Comparison of ENCODE assay signal across 8 cellular contexts in the genomic region with DNA sequence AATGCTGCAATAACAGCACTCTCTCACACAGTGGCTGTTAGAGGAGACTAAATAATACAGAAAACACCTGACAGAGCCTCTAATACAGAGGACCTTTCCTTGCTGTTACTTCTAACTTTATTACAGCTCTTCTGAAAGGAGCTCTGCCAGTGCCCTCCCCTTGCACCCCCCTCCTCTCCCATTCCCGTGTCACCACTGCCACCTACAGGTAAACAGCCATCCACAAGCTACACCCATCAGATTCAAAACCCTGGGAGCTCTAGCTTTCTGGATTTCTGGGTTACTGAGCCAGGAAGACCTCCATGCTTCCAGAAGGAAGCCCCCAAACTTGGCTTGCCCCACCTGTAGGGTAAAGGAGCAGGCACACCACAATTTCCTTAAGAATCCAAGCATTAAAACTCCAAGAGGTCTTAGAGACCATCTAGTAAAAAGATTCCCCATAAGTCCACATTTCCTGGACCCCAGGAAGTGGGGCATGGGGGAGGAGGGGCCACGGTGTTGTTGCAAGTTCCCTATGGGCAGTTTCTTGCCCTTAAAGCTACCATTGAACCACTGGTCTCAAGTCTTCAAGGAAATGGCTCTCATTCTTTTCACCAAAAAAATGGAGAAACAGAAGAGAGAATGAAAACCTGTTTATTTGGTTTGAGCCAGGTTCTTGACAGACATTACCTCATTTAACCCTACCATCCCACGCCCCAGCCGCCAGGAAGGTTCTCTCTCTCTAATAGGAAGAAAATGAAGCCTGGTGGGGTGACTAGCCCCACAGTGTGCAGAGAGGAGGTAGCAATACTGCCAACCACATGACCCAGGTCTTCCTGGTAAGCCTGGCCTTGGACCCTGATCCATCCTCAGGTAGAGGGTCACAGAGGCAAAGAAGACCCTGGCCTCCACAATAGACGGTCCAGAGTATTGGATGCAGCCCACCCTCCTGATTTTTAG. TPM values are rescaled to one million over a fixed set of nuclear protein-coding genes. Genes with fewer than 3 reads are reported as not detected.
DNase-seq lines count a peak whose midpoint lies in the region; ATAC-seq and TF ChIP-seq lines count a peak whose summit lies in the region.

No MANE protein-coding gene starts in this region.

- peaks cover 1% of the 10 kb centered on the region for H3K36me3 Mint-ChIP-seq in activated naive CD4-positive, alpha-beta T cell treated with anti-CD3 and anti-CD28 coated beads, Interleukin-2, amount 10 ng/mL, durations not matched to agents 7 days and 5 days
- no peaks in the 10 kb centered on the region for H3K36me3 Mint-ChIP-seq in glutamatergic neuron (ENCODE audit: unreplicated experiment)

- no peaks in the 10 kb centered on the region for H3K36me3 ChIP-seq in DND-41 (ENCODE audit: insufficient read depth, low read length)

- DNase-seq in DND-41 (peak; percentile 80), LNCaP clone FGC (ENCODE audit: low read depth) (no peak), SK-N-DZ (ENCODE audit: low spot score) (peak; percentile 78), glutamatergic neuron (peak; percentile 72), pons (ENCODE audit: low spot score) (peak; percentile 89), ureter (ENCODE audit: low spot score) (peak; percentile 81)
- peak; percentile 83 for DNase-seq in activated naive CD4-positive, alpha-beta T cell treated with anti-CD3 and anti-CD28 coated beads, Interleukin-2, amount 10 ng/mL, durations not matched to agents 7 days and 5 days

- H3K27me3 Mint-ChIP-seq in activated naive CD4-positive, alpha-beta T cell treated with anti-CD3 and anti-CD28 coated beads, Interleukin-2, amount 10 ng/mL, durations not matched to agents 7 days and 5 days: no peaks in the 10 kb centered on the region
- H3K27me3 Mint-ChIP-seq in glutamatergic neuron (ENCODE audit: unreplicated experiment): peaks cover 2% of the 10 kb centered on the region

- ATAC-seq in DND-41 (ENCODE audit: insufficient read depth, low read depth) (peak; percentile 99), GM19455 (IDR thresholded peaks at IDR 0.05; ENCODE audit: unreplicated experiment) (no peak)

- H3K9me3 ChIP-seq in DND-41 (ENCODE audit: insufficient read depth, low read length, severe bottlenecking): no peaks in the 10 kb centered on the region

- no peak overlapping the region for H3K4me3 Mint-ChIP-seq in activated naive CD4-positive, alpha-beta T cell treated with anti-CD3 and anti-CD28 coated beads, Interleukin-2, amount 10 ng/mL, durations not matched to agents 7 days and 5 days
- no peak overlapping the region for H3K4me3 Mint-ChIP-seq in glutamatergic neuron (ENCODE audit: unreplicated experiment)

- H3K9ac ChIP-seq in DND-41 (ENCODE audit: low read depth, low read length): no peak overlapping the region

- H3K4me3 ChIP-seq in DND-41 (ENCODE audit: low read depth in 1 of 2, low read length in 2 of 2): no peak overlapping the region
- no peak overlapping the region for H3K4me3 ChIP-seq in LNCaP clone FGC (ENCODE audit: low read depth, low read length)

- H4K20me1 ChIP-seq in DND-41 (ENCODE audit: insufficient read depth, low read length): 0 out of 2 replicates have a peak, but pooled peaks cover 4% of the 10 kb centered on the region

- H3K27me3 ChIP-seq in DND-41 (ENCODE audit: insufficient read depth, low read length, poor library complexity): no peaks in the 10 kb centered on the region

- CTCF ChIA-PET in activated naive CD4-positive, alpha-beta T cell treated with anti-CD3 and anti-CD28 coated beads, Interleukin-2, amount 10 ng/mL, durations not matched to agents 7 days and 5 days (lab: Charles Lee): interaction anchor here (0.6 to 2.0 kb wide), 33 partner anchors 9 to 289 kb away, joined by 3 to 13 read pairs (median 4); partner anchors contain the start of genes DRC3 and TOM1L2

- H3K4me1 Mint-ChIP-seq in activated naive CD4-positive, alpha-beta T cell treated with anti-CD3 and anti-CD28 coated beads, Interleukin-2, amount 10 ng/mL, durations not matched to agents 7 days and 5 days: peaks cover 16% of the 10 kb centered on the region
- peaks cover 23% of the 10 kb centered on the region for H3K4me1 Mint-ChIP-seq in glutamatergic neuron (ENCODE audit: low read depth, unreplicated experiment)

- H2AFZ ChIP-seq in DND-41 (ENCODE audit: low read depth, low read length): peak overlapping the region; percentile 44; the same call in 1 of the 2 replicates

- peaks cover 8% of the 10 kb centered on the region for H3K4me1 ChIP-seq in DND-41 (ENCODE audit: insufficient read depth, low read length)

- no peak overlapping the region for H3K27ac Mint-ChIP-seq in activated naive CD4-positive, alpha-beta T cell treated with anti-CD3 and anti-CD28 coated beads, Interleukin-2, amount 10 ng/mL, durations not matched to agents 7 days and 5 days
- no peak overlapping the region for H3K27ac Mint-ChIP-seq in glutamatergic neuron (ENCODE audit: unreplicated experiment)

- H3K4me2 ChIP-seq in DND-41 (ENCODE audit: insufficient read depth, low read length): no peak overlapping the region

- H3K9me3 Mint-ChIP-seq in activated naive CD4-positive, alpha-beta T cell treated with anti-CD3 and anti-CD28 coated beads, Interleukin-2, amount 10 ng/mL, durations not matched to agents 7 days and 5 days: no peaks in the 10 kb centered on the region
- H3K9me3 Mint-ChIP-seq in glutamatergic neuron (ENCODE audit: unreplicated experiment): peaks cover 4% of the 10 kb centered on the region

- H3K79me2 ChIP-seq in DND-41 (ENCODE audit: insufficient read depth, low read length): no peaks in the 10 kb centered on the region

- TF ChIP-seq CTCF in DND-41 (IDR thresholded peaks at IDR 0.05; ENCODE audit: borderline replicate concordance, extremely low read depth, low read length, poor library complexity, severe bottlenecking): peak; percentile 95
- TF ChIP-seq CTCF in LNCaP clone FGC (IDR thresholded peaks at IDR 0.05; ENCODE audit: control insufficient read depth, extremely low read depth, insufficient read depth): peak; percentile 95
- peak; percentile 59 for TF ChIP-seq CTCF in glutamatergic neuron (IDR thresholded peaks at IDR 0.05; ENCODE audit: partially characterized antibody, unreplicated experiment)

- H3K27ac ChIP-seq in DND-41 (ENCODE audit: low read length): no peak overlapping the region

RNA-seq across cellular contexts. Expression of gene TOM1L2, which starts 52.8 kb away (rescaled TPM):
- 67.5 and 118 TPM in 2 replicates for polyA plus RNA-seq in SK-N-DZ (2014; cell fraction: cytosol; rRNA removed)
- polyA plus RNA-seq in SK-N-DZ (2014; cell fraction: nucleus; rRNA removed): 26.1 and 66.8 TPM in 2 replicates
- total RNA-seq in glutamatergic neuron (ENCODE audit: unreplicated experiment): 62.8 TPM
- total RNA-seq in ureter: 119 TPM

RNA-seq across cellular contexts. Expression of gene DRC3, which starts 53.2 kb away (rescaled TPM):
- polyA plus RNA-seq in SK-N-DZ (2014; cell fraction: cytosol; rRNA removed): 0.48 and 0.49 TPM in 2 replicates
- polyA plus RNA-seq in SK-N-DZ (2014; cell fraction: nucleus; rRNA removed): 2.9 and 4.0 TPM in 2 replicates
- total RNA-seq in glutamatergic neuron (ENCODE audit: unreplicated experiment) (0.29 TPM), ureter (2.0 TPM)
